In the genomic region with DNA sequence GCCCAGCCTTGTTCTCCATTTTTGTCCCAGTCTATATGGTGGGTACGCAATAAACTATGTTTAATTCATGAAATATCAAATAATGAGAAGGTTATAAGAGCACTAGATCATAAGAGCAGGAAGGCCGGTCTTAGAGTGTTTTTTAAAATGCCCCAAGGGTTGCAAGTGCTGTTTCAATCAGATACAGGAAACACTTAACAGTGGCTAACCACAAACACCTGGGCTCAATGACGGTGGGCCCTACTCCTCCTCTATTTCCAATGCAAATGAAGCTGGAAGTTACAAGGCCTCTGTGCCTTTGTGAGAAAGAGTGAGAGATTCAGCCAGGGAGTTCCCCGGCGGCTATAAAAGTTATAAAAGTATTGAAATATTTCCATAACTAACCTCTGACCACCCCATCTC, we compare ENCODE assay signal across 8 cellular contexts. TPM values are rescaled to one million over a fixed set of nuclear protein-coding genes. Genes with fewer than 3 reads are reported as not detected.
A peak's percentile ranks its signal among the peaks of the same experiment; 100 is the strongest.
DNase-seq lines count a peak whose midpoint lies in the region; ATAC-seq and TF ChIP-seq lines count a peak whose summit lies in the region.

No MANE protein-coding gene starts in this region.

- H3K36me3 Mint-ChIP-seq in WTC11 (peaks cover 44% of the 10 kb centered on the region), osteocyte (ENCODE audit: unreplicated experiment) (no peaks in the 10 kb centered on the region)

- TF ChIP-seq CTCF in WTC11 (IDR thresholded peaks at IDR 0.05) (no peak), foreskin keratinocyte (conservative IDR thresholded peaks at IDR 0.05) (no peak), osteocyte (IDR thresholded peaks at IDR 0.05) (no peak)

- H3K4me1 Mint-ChIP-seq in WTC11 (peaks cover 35% of the 10 kb centered on the region), osteocyte (ENCODE audit: unreplicated experiment) (no peaks in the 10 kb centered on the region)

- H3K9me3 Mint-ChIP-seq in WTC11: peaks cover 45% of the 10 kb centered on the region
- peaks cover 7% of the 10 kb centered on the region for H3K9me3 Mint-ChIP-seq in osteocyte (ENCODE audit: unreplicated experiment)

- H3K27me3 Mint-ChIP-seq in WTC11 (ENCODE audit: low read depth): peaks cover 28% of the 10 kb centered on the region
- H3K27me3 Mint-ChIP-seq in osteocyte (ENCODE audit: unreplicated experiment): peaks cover 5% of the 10 kb centered on the region

- H3K27me3 ChIP-seq in foreskin keratinocyte: peaks cover 4% of the 10 kb centered on the region

- H3K4me3 Mint-ChIP-seq in WTC11 (no peak overlapping the region), osteocyte (ENCODE audit: unreplicated experiment) (no peak overlapping the region)

- H3K27ac Mint-ChIP-seq in WTC11 (peak overlapping the region; percentile 98), osteocyte (ENCODE audit: unreplicated experiment) (no peak overlapping the region)

- POLR2A ChIA-PET in WTC11 (lab: Charles Lee): interaction anchor here (0.6 kb wide), 1 partner anchor 24 kb away, joined by 3 read pairs; no protein-coding TSS in a partner anchor

- CTCF ChIA-PET in WTC11 (lab: Charles Lee): interaction anchor here (1.2 kb wide), 1 partner anchor 239 kb away, joined by 3 read pairs; no protein-coding TSS in a partner anchor

- peak; percentile 21 for DNase-seq in activated CD4-positive, CD25-positive, alpha-beta regulatory T cell treated with anti-CD3 and anti-CD28 coated beads, Interleukin-2, amount 50 U/mL, for 16 hours (ENCODE audit: low read depth, low spot score)
- no peak for DNase-seq in activated CD4-positive, CD25-positive, alpha-beta regulatory T cell (lab: John Stamatoyannopoulos, UW)
- DNase-seq in WTC11 (ENCODE audit: low spot score) (peak; percentile 30), foreskin keratinocyte (peak; percentile 86 to 90), osteocyte (ENCODE audit: extremely low spot score, unreplicated experiment) (no peak), superior temporal gyrus (ENCODE audit: extremely low spot score) (no peak)
- DNase-seq in stimulated activated naive CD4-positive, alpha-beta T cell treated with Interleukin-2 at 50 U/mL for 16 hours (lab: John Stamatoyannopoulos, UW): peak; percentile 60

- H3K27ac ChIP-seq in foreskin keratinocyte: peak overlapping the region; percentile 81

- peaks cover 16% of the 10 kb centered on the region for H3K4me1 ChIP-seq in foreskin keratinocyte

- ATAC-seq in HG03354 (IDR thresholded peaks at IDR 0.05; ENCODE audit: poor library complexity, severe bottlenecking, unreplicated experiment): peak; percentile 98
- peak; percentile 94 for ATAC-seq in WTC11
- ATAC-seq in foreskin keratinocyte: peak; percentile 71

TF ChIP-seq in WTC11, 78 proteins besides CTCF, POLR2A, EP300 and RAD21 (continues in another document):
- no peak for TF ChIP-seq CREM (CRISPR knock-in tag; IDR thresholded peaks at IDR 0.05)
- TF ChIP-seq CREB1 (CRISPR knock-in tag; IDR thresholded peaks at IDR 0.05): no peak
- TF ChIP-seq, protein P1, sequence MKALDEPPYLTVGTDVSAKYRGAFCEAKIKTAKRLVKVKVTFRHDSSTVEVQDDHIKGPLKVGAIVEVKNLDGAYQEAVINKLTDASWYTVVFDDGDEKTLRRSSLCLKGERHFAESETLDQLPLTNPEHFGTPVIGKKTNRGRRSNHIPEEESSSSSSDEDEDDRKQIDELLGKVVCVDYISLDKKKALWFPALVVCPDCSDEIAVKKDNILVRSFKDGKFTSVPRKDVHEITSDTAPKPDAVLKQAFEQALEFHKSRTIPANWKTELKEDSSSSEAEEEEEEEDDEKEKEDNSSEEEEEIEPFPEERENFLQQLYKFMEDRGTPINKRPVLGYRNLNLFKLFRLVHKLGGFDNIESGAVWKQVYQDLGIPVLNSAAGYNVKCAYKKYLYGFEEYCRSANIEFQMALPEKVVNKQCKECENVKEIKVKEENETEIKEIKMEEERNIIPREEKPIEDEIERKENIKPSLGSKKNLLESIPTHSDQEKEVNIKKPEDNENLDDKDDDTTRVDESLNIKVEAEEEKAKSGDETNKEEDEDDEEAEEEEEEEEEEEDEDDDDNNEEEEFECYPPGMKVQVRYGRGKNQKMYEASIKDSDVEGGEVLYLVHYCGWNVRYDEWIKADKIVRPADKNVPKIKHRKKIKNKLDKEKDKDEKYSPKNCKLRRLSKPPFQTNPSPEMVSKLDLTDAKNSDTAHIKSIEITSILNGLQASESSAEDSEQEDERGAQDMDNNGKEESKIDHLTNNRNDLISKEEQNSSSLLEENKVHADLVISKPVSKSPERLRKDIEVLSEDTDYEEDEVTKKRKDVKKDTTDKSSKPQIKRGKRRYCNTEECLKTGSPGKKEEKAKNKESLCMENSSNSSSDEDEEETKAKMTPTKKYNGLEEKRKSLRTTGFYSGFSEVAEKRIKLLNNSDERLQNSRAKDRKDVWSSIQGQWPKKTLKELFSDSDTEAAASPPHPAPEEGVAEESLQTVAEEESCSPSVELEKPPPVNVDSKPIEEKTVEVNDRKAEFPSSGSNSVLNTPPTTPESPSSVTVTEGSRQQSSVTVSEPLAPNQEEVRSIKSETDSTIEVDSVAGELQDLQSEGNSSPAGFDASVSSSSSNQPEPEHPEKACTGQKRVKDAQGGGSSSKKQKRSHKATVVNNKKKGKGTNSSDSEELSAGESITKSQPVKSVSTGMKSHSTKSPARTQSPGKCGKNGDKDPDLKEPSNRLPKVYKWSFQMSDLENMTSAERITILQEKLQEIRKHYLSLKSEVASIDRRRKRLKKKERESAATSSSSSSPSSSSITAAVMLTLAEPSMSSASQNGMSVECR (CRISPR knock-in tag; IDR thresholded peaks at IDR 0.05; ENCODE audit: borderline replicate concordance): no peak
- TF ChIP-seq, protein P2, sequence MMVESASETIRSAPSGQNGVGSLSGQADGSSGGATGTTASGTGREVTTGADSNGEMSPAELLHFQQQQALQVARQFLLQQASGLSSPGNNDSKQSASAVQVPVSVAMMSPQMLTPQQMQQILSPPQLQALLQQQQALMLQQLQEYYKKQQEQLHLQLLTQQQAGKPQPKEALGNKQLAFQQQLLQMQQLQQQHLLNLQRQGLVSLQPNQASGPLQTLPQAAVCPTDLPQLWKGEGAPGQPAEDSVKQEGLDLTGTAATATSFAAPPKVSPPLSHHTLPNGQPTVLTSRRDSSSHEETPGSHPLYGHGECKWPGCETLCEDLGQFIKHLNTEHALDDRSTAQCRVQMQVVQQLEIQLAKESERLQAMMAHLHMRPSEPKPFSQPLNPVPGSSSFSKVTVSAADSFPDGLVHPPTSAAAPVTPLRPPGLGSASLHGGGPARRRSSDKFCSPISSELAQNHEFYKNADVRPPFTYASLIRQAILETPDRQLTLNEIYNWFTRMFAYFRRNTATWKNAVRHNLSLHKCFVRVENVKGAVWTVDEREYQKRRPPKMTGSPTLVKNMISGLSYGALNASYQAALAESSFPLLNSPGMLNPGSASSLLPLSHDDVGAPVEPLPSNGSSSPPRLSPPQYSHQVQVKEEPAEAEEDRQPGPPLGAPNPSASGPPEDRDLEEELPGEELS (CRISPR knock-in tag; IDR thresholded peaks at IDR 0.05): no peak
- TF ChIP-seq, protein P3, sequence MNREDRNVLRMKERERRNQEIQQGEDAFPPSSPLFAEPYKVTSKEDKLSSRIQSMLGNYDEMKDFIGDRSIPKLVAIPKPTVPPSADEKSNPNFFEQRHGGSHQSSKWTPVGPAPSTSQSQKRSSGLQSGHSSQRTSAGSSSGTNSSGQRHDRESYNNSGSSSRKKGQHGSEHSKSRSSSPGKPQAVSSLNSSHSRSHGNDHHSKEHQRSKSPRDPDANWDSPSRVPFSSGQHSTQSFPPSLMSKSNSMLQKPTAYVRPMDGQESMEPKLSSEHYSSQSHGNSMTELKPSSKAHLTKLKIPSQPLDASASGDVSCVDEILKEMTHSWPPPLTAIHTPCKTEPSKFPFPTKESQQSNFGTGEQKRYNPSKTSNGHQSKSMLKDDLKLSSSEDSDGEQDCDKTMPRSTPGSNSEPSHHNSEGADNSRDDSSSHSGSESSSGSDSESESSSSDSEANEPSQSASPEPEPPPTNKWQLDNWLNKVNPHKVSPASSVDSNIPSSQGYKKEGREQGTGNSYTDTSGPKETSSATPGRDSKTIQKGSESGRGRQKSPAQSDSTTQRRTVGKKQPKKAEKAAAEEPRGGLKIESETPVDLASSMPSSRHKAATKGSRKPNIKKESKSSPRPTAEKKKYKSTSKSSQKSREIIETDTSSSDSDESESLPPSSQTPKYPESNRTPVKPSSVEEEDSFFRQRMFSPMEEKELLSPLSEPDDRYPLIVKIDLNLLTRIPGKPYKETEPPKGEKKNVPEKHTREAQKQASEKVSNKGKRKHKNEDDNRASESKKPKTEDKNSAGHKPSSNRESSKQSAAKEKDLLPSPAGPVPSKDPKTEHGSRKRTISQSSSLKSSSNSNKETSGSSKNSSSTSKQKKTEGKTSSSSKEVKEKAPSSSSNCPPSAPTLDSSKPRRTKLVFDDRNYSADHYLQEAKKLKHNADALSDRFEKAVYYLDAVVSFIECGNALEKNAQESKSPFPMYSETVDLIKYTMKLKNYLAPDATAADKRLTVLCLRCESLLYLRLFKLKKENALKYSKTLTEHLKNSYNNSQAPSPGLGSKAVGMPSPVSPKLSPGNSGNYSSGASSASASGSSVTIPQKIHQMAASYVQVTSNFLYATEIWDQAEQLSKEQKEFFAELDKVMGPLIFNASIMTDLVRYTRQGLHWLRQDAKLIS (CRISPR knock-in tag; IDR thresholded peaks at IDR 0.05; ENCODE audit: borderline replicate concordance): no peak
- no peak for TF ChIP-seq MYBL2 (CRISPR knock-in tag; IDR thresholded peaks at IDR 0.05)
- no peak for TF ChIP-seq RORB (CRISPR knock-in tag; IDR thresholded peaks at IDR 0.05)
- TF ChIP-seq FOXJ3 (CRISPR knock-in tag; IDR thresholded peaks at IDR 0.05; ENCODE audit: borderline replicate concordance): no peak

RNA-seq across cellular contexts. Expression of a gene that starts 18.9 kb away (rescaled TPM):
- total RNA-seq in WTC11 (2021) (64.7 to 67.1 TPM (median 67.0 TPM) in 3 replicates), foreskin keratinocyte (29.3 and 30.2 TPM in 2 replicates), osteocyte (37.9 and 43.3 TPM in 2 replicates)
- polyA plus RNA-seq in foreskin keratinocyte: 15.4 and 18.9 TPM in 2 replicates

RNA-seq across cellular contexts. Expression of a gene that starts 28.1 kb away (rescaled TPM):
- total RNA-seq in WTC11 (2021): 74.8 to 76.8 TPM (median 75.4 TPM) in 3 replicates
- 23.0 and 25.9 TPM in 2 replicates for total RNA-seq in foreskin keratinocyte
- 18.5 and 22.2 TPM in 2 replicates for polyA plus RNA-seq in foreskin keratinocyte
- total RNA-seq in osteocyte: 26.3 and 28.3 TPM in 2 replicates

RNA-seq across cellular contexts. Expression of a gene that starts 55.9 kb away (rescaled TPM):
- total RNA-seq in WTC11 (2021) (17.9 to 18.1 TPM (median 18.1 TPM) in 3 replicates), foreskin keratinocyte (19.8 and 20.1 TPM in 2 replicates), osteocyte (24.5 and 25.8 TPM in 2 replicates)
- 6.9 and 8.1 TPM in 2 replicates for polyA plus RNA-seq in foreskin keratinocyte

Comparison
In these comparisons a context has a peak if more than half of its experiments do, and no peak if none do; other contexts are left out.
1. DNase-seq: peak in activated CD4-positive, CD25-positive, alpha-beta regulatory T cell treated with anti-CD3 and anti-CD28 coated beads, Interleukin-2, amount 50 U/mL, for 16 hours (single experiment), WTC11 (single experiment), foreskin keratinocyte (2 of 2) and stimulated activated naive CD4-positive, alpha-beta T cell treated with Interleukin-2 at 50 U/mL for 16 hours (single experiment); none in activated CD4-positive, CD25-positive, alpha-beta regulatory T cell (0 of 4), osteocyte (single experiment) and superior temporal gyrus (single experiment).
2. Peak in every context shown above with its lines, with median percentiles within 50 percentile points of each other: ATAC-seq.